ENCODE assay signal across 1 cellular context in the genomic region with DNA sequence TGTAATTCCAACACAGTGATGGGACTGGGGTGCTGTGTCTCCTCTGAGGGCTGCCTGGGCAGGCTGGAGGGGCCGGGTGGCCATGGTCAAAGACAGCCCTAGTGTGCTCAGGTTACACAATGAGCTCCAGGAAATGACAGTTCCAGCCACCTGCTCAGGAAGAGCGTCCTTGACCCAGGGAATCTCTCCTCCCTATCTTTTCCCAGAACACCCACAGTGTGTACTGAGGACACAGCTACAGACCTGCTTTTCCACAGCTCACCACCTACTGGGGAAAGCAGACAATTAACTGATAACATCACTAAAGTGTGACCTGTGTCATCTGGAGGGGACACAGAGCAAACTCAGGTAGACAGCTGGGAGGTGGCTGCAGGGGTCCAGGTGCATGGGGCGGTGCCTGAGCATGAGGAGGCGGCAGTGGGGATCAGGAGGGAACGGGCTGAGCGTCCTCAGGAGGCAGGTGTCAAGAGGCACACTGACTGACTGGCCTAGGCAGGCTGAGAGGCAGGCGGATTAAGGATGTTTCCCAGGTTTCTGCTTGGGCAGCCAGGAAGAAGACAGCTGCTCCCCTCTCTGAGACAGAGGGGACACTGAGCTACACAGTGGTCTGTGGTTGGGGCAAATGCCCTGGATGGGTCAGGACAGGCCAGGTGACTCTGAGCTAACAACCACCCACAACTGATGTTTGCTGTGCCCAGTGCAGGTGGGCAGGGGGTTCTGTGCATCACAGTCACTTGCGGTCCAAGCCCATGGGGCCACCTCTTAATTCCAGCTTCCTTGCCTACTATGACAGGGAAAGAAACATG.
TF ChIP-seq lines count a peak whose summit lies in the region.

No MANE protein-coding gene starts in this region.

TF ChIP-seq in HepG2, 621 proteins besides CTCF, POLR2A, EP300 and RAD21 (continued from another document and continues in another):
- TF ChIP-seq, protein P1, sequence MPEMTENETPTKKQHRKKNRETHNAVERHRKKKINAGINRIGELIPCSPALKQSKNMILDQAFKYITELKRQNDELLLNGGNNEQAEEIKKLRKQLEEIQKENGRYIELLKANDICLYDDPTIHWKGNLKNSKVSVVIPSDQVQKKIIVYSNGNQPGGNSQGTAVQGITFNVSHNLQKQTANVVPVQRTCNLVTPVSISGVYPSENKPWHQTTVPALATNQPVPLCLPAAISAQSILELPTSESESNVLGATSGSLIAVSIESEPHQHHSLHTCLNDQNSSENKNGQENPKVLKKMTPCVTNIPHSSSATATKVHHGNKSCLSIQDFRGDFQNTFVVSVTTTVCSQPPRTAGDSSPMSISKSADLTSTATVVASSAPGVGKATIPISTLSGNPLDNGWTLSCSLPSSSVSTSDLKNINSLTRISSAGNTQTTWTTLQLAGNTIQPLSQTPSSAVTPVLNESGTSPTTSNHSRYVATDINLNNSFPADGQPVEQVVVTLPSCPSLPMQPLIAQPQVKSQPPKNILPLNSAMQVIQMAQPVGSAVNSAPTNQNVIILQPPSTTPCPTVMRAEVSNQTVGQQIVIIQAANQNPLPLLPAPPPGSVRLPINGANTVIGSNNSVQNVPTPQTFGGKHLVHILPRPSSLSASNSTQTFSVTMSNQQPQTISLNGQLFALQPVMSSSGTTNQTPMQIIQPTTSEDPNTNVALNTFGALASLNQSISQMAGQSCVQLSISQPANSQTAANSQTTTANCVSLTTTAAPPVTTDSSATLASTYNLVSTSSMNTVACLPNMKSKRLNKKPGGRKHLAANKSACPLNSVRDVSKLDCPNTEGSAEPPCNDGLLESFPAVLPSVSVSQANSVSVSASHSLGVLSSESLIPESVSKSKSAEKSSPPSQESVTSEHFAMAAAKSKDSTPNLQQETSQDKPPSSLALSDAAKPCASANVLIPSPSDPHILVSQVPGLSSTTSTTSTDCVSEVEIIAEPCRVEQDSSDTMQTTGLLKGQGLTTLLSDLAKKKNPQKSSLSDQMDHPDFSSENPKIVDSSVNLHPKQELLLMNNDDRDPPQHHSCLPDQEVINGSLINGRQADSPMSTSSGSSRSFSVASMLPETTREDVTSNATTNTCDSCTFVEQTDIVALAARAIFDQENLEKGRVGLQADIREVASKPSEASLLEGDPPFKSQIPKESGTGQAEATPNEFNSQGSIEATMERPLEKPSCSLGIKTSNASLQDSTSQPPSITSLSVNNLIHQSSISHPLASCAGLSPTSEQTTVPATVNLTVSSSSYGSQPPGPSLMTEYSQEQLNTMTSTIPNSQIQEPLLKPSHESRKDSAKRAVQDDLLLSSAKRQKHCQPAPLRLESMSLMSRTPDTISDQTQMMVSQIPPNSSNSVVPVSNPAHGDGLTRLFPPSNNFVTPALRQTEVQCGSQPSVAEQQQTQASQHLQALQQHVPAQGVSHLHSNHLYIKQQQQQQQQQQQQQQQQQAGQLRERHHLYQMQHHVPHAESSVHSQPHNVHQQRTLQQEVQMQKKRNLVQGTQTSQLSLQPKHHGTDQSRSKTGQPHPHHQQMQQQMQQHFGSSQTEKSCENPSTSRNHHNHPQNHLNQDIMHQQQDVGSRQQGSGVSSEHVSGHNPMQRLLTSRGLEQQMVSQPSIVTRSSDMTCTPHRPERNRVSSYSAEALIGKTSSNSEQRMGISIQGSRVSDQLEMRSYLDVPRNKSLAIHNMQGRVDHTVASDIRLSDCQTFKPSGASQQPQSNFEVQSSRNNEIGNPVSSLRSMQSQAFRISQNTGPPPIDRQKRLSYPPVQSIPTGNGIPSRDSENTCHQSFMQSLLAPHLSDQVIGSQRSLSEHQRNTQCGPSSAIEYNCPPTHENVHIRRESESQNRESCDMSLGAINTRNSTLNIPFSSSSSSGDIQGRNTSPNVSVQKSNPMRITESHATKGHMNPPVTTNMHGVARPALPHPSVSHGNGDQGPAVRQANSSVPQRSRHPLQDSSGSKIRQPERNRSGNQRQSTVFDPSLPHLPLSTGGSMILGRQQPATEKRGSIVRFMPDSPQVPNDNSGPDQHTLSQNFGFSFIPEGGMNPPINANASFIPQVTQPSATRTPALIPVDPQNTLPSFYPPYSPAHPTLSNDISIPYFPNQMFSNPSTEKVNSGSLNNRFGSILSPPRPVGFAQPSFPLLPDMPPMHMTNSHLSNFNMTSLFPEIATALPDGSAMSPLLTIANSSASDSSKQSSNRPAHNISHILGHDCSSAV (CRISPR knock-in tag; IDR thresholded peaks at IDR 0.05; ENCODE audit: borderline replicate concordance), result no peak
- TF ChIP-seq, protein P2, sequence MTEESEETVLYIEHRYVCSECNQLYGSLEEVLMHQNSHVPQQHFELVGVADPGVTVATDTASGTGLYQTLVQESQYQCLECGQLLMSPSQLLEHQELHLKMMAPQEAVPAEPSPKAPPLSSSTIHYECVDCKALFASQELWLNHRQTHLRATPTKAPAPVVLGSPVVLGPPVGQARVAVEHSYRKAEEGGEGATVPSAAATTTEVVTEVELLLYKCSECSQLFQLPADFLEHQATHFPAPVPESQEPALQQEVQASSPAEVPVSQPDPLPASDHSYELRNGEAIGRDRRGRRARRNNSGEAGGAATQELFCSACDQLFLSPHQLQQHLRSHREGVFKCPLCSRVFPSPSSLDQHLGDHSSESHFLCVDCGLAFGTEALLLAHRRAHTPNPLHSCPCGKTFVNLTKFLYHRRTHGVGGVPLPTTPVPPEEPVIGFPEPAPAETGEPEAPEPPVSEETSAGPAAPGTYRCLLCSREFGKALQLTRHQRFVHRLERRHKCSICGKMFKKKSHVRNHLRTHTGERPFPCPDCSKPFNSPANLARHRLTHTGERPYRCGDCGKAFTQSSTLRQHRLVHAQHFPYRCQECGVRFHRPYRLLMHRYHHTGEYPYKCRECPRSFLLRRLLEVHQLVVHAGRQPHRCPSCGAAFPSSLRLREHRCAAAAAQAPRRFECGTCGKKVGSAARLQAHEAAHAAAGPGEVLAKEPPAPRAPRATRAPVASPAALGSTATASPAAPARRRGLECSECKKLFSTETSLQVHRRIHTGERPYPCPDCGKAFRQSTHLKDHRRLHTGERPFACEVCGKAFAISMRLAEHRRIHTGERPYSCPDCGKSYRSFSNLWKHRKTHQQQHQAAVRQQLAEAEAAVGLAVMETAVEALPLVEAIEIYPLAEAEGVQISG (CRISPR knock-in tag; IDR thresholded peaks at IDR 0.05), result peak; percentile 80
- TF ChIP-seq ZFP41 (CRISPR knock-in tag; IDR thresholded peaks at IDR 0.05; ENCODE audit: borderline replicate concordance) (0 out of 2 replicates have a peak, but pooled peaks have one; percentile 16), ZNF746 (CRISPR knock-in tag; IDR thresholded peaks at IDR 0.05) (peak; percentile 92), PAWR (CRISPR knock-in tag; IDR thresholded peaks at IDR 0.05; ENCODE audit: borderline replicate concordance) (no peak), ZNF792 (CRISPR knock-in tag; IDR thresholded peaks at IDR 0.05) (peak; percentile 93; the same call in 1 of the 2 replicates), MTF1 (CRISPR knock-in tag; IDR thresholded peaks at IDR 0.05) (no peak), SMAD9 (CRISPR knock-in tag; IDR thresholded peaks at IDR 0.05) (no peak), ZSCAN31 (CRISPR knock-in tag; IDR thresholded peaks at IDR 0.05; ENCODE audit: low read depth) (peak; percentile 75; the same call in 1 of the 2 replicates), TOPORS (CRISPR knock-in tag; IDR thresholded peaks at IDR 0.05) (no peak), SP1 (IDR thresholded peaks at IDR 0.05) (no peak), SP1 (CRISPR knock-in tag; IDR thresholded peaks at IDR 0.05) (peak; percentile 74), ZNF430 (CRISPR knock-in tag; IDR thresholded peaks at IDR 0.05) (peak; percentile 83; the same call in 1 of the 2 replicates), ZNF543 (CRISPR knock-in tag; IDR thresholded peaks at IDR 0.05) (peak; percentile 98), SMARCC2 (IDR thresholded peaks at IDR 0.05) (no peak), ARNTL (CRISPR knock-in tag; IDR thresholded peaks at IDR 0.05) (peak; percentile 89), AGO1 (IDR thresholded peaks at IDR 0.05; ENCODE audit: low read depth, low read length, poor library complexity, severe bottlenecking) (no peak), ZNF790 (CRISPR knock-in tag; IDR thresholded peaks at IDR 0.05; ENCODE audit: borderline replicate concordance) (no peak), CBX1 (IDR thresholded peaks at IDR 0.05; ENCODE audit: low read depth) (peak; percentile 78), ZNF205 (CRISPR knock-in tag; IDR thresholded peaks at IDR 0.05) (peak; percentile 89), POGZ (CRISPR knock-in tag; IDR thresholded peaks at IDR 0.05) (peak; percentile 91), NCOR1 (IDR thresholded peaks at IDR 0.05; ENCODE audit: borderline replicate concordance, low read length) (peak; percentile 78; the same call in 1 of the 2 replicates), DR1 (CRISPR knock-in tag; IDR thresholded peaks at IDR 0.05) (peak; percentile 58), CREB1 (IDR thresholded peaks at IDR 0.05) (peak; percentile 96), CREB1 (CRISPR knock-in tag; IDR thresholded peaks at IDR 0.05) (peak; percentile 99), ZNF607 (CRISPR knock-in tag; IDR thresholded peaks at IDR 0.05; ENCODE audit: borderline replicate concordance) (no peak), ZNF367 (CRISPR knock-in tag; IDR thresholded peaks at IDR 0.05; ENCODE audit: borderline replicate concordance) (no peak)
- TF ChIP-seq, protein P3, sequence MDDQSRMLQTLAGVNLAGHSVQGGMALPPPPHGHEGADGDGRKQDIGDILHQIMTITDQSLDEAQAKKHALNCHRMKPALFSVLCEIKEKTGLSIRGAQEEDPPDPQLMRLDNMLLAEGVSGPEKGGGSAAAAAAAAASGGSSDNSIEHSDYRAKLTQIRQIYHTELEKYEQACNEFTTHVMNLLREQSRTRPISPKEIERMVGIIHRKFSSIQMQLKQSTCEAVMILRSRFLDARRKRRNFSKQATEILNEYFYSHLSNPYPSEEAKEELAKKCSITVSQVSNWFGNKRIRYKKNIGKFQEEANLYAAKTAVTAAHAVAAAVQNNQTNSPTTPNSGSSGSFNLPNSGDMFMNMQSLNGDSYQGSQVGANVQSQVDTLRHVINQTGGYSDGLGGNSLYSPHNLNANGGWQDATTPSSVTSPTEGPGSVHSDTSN (CRISPR knock-in tag; IDR thresholded peaks at IDR 0.05; ENCODE audit: borderline replicate concordance), result no peak
- TF ChIP-seq, protein P4, sequence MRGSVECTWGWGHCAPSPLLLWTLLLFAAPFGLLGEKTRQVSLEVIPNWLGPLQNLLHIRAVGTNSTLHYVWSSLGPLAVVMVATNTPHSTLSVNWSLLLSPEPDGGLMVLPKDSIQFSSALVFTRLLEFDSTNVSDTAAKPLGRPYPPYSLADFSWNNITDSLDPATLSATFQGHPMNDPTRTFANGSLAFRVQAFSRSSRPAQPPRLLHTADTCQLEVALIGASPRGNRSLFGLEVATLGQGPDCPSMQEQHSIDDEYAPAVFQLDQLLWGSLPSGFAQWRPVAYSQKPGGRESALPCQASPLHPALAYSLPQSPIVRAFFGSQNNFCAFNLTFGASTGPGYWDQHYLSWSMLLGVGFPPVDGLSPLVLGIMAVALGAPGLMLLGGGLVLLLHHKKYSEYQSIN (CRISPR knock-in tag; IDR thresholded peaks at IDR 0.05; ENCODE audit: borderline replicate concordance), result no peak
- TF ChIP-seq, protein P5, sequence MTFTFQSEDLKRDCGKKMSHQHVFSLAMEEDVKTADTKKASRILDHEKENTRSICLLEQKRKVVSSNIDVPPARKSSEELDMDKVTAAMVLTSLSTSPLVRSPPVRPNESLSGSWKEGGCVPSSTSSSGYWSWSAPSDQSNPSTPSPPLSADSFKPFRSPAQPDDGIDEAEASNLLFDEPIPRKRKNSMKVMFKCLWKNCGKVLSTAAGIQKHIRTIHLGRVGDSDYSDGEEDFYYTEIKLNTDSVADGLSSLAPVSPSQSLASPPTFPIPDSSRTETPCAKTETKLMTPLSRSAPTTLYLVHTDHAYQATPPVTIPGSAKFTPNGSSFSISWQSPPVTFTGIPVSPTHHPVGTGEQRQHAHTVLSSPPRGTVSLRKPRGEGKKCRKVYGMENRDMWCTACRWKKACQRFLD (CRISPR knock-in tag; IDR thresholded peaks at IDR 0.05; ENCODE audit: borderline replicate concordance), result 0 out of 2 replicates have a peak, but pooled peaks have one; percentile 49
- TF ChIP-seq, protein P6, sequence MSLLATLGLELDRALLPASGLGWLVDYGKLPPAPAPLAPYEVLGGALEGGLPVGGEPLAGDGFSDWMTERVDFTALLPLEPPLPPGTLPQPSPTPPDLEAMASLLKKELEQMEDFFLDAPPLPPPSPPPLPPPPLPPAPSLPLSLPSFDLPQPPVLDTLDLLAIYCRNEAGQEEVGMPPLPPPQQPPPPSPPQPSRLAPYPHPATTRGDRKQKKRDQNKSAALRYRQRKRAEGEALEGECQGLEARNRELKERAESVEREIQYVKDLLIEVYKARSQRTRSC (CRISPR knock-in tag; IDR thresholded peaks at IDR 0.05; ENCODE audit: low read depth), result peak; percentile 77; the same call in 1 of the 2 replicates
- TF ChIP-seq, protein P7, sequence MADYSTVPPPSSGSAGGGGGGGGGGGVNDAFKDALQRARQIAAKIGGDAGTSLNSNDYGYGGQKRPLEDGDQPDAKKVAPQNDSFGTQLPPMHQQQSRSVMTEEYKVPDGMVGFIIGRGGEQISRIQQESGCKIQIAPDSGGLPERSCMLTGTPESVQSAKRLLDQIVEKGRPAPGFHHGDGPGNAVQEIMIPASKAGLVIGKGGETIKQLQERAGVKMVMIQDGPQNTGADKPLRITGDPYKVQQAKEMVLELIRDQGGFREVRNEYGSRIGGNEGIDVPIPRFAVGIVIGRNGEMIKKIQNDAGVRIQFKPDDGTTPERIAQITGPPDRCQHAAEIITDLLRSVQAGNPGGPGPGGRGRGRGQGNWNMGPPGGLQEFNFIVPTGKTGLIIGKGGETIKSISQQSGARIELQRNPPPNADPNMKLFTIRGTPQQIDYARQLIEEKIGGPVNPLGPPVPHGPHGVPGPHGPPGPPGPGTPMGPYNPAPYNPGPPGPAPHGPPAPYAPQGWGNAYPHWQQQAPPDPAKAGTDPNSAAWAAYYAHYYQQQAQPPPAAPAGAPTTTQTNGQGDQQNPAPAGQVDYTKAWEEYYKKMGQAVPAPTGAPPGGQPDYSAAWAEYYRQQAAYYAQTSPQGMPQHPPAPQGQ (CRISPR knock-in tag; IDR thresholded peaks at IDR 0.05; ENCODE audit: borderline replicate concordance), result no peak
- TF ChIP-seq, protein P8, sequence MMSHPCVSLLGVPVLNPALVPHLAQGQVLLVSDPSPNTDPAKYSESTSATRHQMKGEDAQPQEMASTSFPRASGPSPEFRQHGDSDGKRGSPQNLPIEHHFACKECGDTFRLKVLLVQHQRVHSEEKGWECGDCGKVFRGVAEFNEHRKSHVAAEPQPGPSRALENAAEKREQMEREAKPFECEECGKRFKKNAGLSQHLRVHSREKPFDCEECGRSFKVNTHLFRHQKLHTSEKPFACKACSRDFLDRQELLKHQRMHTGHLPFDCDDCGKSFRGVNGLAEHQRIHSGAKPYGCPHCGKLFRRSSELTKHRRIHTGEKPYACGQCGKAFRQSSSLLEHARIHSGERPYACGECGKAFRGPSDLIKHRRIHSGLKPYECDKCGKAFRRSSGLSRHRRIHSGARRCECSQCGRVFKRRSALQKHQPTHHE (CRISPR knock-in tag; IDR thresholded peaks at IDR 0.05; ENCODE audit: borderline replicate concordance), result peak; percentile 55; the same call in 1 of the 2 replicates
- TF ChIP-seq, protein P9, sequence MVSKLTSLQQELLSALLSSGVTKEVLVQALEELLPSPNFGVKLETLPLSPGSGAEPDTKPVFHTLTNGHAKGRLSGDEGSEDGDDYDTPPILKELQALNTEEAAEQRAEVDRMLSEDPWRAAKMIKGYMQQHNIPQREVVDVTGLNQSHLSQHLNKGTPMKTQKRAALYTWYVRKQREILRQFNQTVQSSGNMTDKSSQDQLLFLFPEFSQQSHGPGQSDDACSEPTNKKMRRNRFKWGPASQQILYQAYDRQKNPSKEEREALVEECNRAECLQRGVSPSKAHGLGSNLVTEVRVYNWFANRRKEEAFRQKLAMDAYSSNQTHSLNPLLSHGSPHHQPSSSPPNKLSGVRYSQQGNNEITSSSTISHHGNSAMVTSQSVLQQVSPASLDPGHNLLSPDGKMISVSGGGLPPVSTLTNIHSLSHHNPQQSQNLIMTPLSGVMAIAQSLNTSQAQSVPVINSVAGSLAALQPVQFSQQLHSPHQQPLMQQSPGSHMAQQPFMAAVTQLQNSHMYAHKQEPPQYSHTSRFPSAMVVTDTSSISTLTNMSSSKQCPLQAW (CRISPR knock-in tag; IDR thresholded peaks at IDR 0.05), result peak; percentile 93
